ENCODE assay signal across 1 cellular context in genomic region chr19:44260695-44261446, GRCh38.
TF ChIP-seq lines count a peak whose summit lies in the region.

No MANE protein-coding gene starts in this region.

TF ChIP-seq in A549, 52 proteins besides CTCF, POLR2A, EP300 and RAD21:
- no peak for TF ChIP-seq TP53 (CRISPR knock-in tag; IDR thresholded peaks at IDR 0.05)
- no peak for TF ChIP-seq HEYL (CRISPR knock-in tag; IDR thresholded peaks at IDR 0.05)
- TF ChIP-seq FOSB (CRISPR knock-in tag; IDR thresholded peaks at IDR 0.05), result no peak
- TF ChIP-seq MAX (IDR thresholded peaks at IDR 0.05), result no peak
- TF ChIP-seq HMGXB4 (CRISPR knock-in tag; IDR thresholded peaks at IDR 0.05; ENCODE audit: borderline replicate concordance), result no peak
- no peak for TF ChIP-seq KDM5A (IDR thresholded peaks at IDR 0.05)
- TF ChIP-seq TFCP2L1 (CRISPR knock-in tag; IDR thresholded peaks at IDR 0.05), result no peak
- no peak for TF ChIP-seq ZSCAN20 (CRISPR knock-in tag; IDR thresholded peaks at IDR 0.05)
- no peak for TF ChIP-seq HOXB5 (CRISPR knock-in tag; IDR thresholded peaks at IDR 0.05)
- TF ChIP-seq MYC (IDR thresholded peaks at IDR 0.05; ENCODE audit: borderline replicate concordance, low read length), result no peak
- TF ChIP-seq EHF (CRISPR knock-in tag; IDR thresholded peaks at IDR 0.05), result no peak
- no peak for TF ChIP-seq JUNB (IDR thresholded peaks at IDR 0.05)
- no peak for TF ChIP-seq RARB (CRISPR knock-in tag; IDR thresholded peaks at IDR 0.05)
- no peak for TF ChIP-seq REST (IDR thresholded peaks at IDR 0.05)
- no peak for TF ChIP-seq ESRRA (IDR thresholded peaks at IDR 0.05; ENCODE audit: borderline replicate concordance, low read length)
- no peak for TF ChIP-seq E2F6 (IDR thresholded peaks at IDR 0.05; ENCODE audit: borderline replicate concordance, low read depth)
- TF ChIP-seq ZNF302 (CRISPR knock-in tag; IDR thresholded peaks at IDR 0.05), result no peak
- no peak for TF ChIP-seq MAZ (IDR thresholded peaks at IDR 0.05; ENCODE audit: borderline replicate concordance, low read depth, low read length)
- no peak for TF ChIP-seq HES2 (IDR thresholded peaks at IDR 0.05)
TF ChIP-seq in A549: peak in this region for 0.
